ENCODE assay signal across 6 cellular contexts in genomic region chr1:160563230-160563629, GRCh38. TPM values are rescaled to one million over a fixed set of nuclear protein-coding genes. Genes with fewer than 3 reads are reported as not detected.
"Had no signal": no experiment of that assay in that cellular context is flagged by ENCODE, and none has a peak within 500 bp of the region (broad histone marks: within the 10 kb centered on the region; RNA-seq: fewer than 3 reads in every experiment).

No MANE protein-coding gene starts in this region.

RNA-seq across cellular contexts. Expression of gene CD84, which starts 16.1 kb away (rescaled TPM):
- total RNA-seq: dermis microvascular lymphatic vessel endothelial cell, endothelial cell of umbilical vein, fibroblast of lung, fibroblast of villous mesenchyme, glomerular endothelial cell had no signal
- polyA plus RNA-seq: endothelial cell of umbilical vein, fibroblast of lung had no signal

RNA-seq across cellular contexts. Expression of gene SLAMF6, which starts 40.2 kb away (rescaled TPM):
- total RNA-seq: dermis microvascular lymphatic vessel endothelial cell, endothelial cell of umbilical vein, fibroblast of lung, fibroblast of villous mesenchyme, glomerular endothelial cell, hepatocyte had no signal
- polyA plus RNA-seq: endothelial cell of umbilical vein, fibroblast of lung, hepatocyte had no signal
